In the genomic region with DNA sequence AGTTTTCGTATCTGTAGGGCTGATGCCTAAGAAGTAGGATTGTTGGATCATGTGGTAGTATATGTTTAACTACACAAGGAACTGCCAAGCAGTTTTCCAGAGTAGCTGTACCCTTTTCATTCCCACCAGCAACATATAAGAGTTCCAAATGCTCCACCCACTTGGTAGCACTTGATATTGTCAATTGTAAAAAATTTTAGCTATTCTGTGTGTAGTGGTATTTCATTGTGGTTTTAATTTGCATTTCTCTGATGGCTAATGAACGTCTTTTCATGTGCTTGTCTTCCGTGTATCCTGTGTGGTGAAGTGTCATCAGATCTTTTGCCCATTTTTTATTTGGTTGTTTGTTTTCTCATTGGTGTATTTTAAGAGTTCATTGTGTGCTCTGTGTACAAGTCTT, we compare ENCODE assay signal across 2 cellular contexts.
TF ChIP-seq lines count a peak whose summit lies in the region.

No MANE protein-coding gene starts in this region.

TF ChIP-seq in HepG2, 621 proteins besides CTCF, POLR2A, EP300 and RAD21:
- TF ChIP-seq CEBPB (IDR thresholded peaks at IDR 0.05; ENCODE audit: borderline replicate concordance, low read depth, low read length): no peak
- no peak for TF ChIP-seq KDM6A (CRISPR knock-in tag; IDR thresholded peaks at IDR 0.05; ENCODE audit: low read depth)
- no peak for TF ChIP-seq KDM4B (CRISPR knock-in tag; IDR thresholded peaks at IDR 0.05)
- no peak for TF ChIP-seq MBNL3 (CRISPR knock-in tag; conservative IDR thresholded peaks at IDR 0.05)
- TF ChIP-seq, protein P1, sequence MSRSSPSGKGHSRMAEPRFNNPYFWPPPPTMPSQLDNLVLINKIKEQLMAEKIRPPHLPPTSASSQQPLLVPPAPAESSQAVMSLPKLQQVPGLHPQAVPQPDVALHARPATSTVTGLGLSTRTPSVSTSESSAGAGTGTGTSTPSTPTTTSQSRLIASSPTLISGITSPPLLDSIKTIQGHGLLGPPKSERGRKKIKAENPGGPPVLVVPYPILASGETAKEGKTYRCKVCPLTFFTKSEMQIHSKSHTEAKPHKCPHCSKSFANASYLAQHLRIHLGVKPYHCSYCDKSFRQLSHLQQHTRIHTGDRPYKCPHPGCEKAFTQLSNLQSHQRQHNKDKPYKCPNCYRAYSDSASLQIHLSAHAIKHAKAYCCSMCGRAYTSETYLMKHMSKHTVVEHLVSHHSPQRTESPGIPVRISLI (CRISPR knock-in tag; IDR thresholded peaks at IDR 0.05; ENCODE audit: borderline replicate concordance): no peak
- TF ChIP-seq NAIF1 (CRISPR knock-in tag; IDR thresholded peaks at IDR 0.05; ENCODE audit: borderline replicate concordance): no peak
- no peak for TF ChIP-seq ELF1 (CRISPR knock-in tag; IDR thresholded peaks at IDR 0.05)
- TF ChIP-seq CEBPG (CRISPR knock-in tag; IDR thresholded peaks at IDR 0.05): no peak
- TF ChIP-seq ZNF737 (CRISPR knock-in tag; IDR thresholded peaks at IDR 0.05; ENCODE audit: borderline replicate concordance): no peak
- no peak for TF ChIP-seq ZFAT (CRISPR knock-in tag; conservative IDR thresholded peaks at IDR 0.05)
- TF ChIP-seq FOSL1 (CRISPR knock-in tag; IDR thresholded peaks at IDR 0.05; ENCODE audit: borderline replicate concordance): no peak
- TF ChIP-seq, protein P2, sequence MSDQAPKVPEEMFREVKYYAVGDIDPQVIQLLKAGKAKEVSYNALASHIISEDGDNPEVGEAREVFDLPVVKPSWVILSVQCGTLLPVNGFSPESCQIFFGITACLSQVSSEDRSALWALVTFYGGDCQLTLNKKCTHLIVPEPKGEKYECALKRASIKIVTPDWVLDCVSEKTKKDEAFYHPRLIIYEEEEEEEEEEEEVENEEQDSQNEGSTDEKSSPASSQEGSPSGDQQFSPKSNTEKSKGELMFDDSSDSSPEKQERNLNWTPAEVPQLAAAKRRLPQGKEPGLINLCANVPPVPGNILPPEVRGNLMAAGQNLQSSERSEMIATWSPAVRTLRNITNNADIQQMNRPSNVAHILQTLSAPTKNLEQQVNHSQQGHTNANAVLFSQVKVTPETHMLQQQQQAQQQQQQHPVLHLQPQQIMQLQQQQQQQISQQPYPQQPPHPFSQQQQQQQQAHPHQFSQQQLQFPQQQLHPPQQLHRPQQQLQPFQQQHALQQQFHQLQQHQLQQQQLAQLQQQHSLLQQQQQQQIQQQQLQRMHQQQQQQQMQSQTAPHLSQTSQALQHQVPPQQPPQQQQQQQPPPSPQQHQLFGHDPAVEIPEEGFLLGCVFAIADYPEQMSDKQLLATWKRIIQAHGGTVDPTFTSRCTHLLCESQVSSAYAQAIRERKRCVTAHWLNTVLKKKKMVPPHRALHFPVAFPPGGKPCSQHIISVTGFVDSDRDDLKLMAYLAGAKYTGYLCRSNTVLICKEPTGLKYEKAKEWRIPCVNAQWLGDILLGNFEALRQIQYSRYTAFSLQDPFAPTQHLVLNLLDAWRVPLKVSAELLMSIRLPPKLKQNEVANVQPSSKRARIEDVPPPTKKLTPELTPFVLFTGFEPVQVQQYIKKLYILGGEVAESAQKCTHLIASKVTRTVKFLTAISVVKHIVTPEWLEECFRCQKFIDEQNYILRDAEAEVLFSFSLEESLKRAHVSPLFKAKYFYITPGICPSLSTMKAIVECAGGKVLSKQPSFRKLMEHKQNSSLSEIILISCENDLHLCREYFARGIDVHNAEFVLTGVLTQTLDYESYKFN (CRISPR knock-in tag; conservative IDR thresholded peaks at IDR 0.05): no peak
- no peak for TF ChIP-seq CBX5 (CRISPR knock-in tag; IDR thresholded peaks at IDR 0.05; ENCODE audit: borderline replicate concordance)
- no peak for TF ChIP-seq ATF2 (CRISPR knock-in tag; IDR thresholded peaks at IDR 0.05)
- TF ChIP-seq, protein P3, sequence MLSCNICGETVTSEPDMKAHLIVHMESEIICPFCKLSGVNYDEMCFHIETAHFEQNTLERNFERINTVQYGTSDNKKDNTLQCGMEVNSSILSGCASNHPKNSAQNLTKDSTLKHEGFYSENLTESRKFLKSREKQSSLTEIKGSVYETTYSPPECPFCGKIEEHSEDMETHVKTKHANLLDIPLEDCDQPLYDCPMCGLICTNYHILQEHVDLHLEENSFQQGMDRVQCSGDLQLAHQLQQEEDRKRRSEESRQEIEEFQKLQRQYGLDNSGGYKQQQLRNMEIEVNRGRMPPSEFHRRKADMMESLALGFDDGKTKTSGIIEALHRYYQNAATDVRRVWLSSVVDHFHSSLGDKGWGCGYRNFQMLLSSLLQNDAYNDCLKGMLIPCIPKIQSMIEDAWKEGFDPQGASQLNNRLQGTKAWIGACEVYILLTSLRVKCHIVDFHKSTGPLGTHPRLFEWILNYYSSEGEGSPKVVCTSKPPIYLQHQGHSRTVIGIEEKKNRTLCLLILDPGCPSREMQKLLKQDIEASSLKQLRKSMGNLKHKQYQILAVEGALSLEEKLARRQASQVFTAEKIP (CRISPR knock-in tag; IDR thresholded peaks at IDR 0.05; ENCODE audit: borderline replicate concordance): no peak
- TF ChIP-seq SP140L (CRISPR knock-in tag; IDR thresholded peaks at IDR 0.05; ENCODE audit: borderline replicate concordance): no peak
- TF ChIP-seq NRL (CRISPR knock-in tag; IDR thresholded peaks at IDR 0.05; ENCODE audit: borderline replicate concordance): no peak
- no peak for TF ChIP-seq ZNF274 (CRISPR knock-in tag; IDR thresholded peaks at IDR 0.05)
- TF ChIP-seq ZNF75D (CRISPR knock-in tag; IDR thresholded peaks at IDR 0.05; ENCODE audit: borderline replicate concordance): no peak

TF ChIP-seq in GM23338, 12 proteins besides CTCF, POLR2A, EP300 and RAD21:
- no peak for TF ChIP-seq EZH2phosphoT487 (IDR thresholded peaks at IDR 0.05; ENCODE audit: unreplicated experiment)
- no peak for TF ChIP-seq POLR2AphosphoS5 (IDR thresholded peaks at IDR 0.05; ENCODE audit: low read depth)
- no peak for TF ChIP-seq EZH2 (IDR thresholded peaks at IDR 0.05; ENCODE audit: low read depth, unreplicated experiment)
- TF ChIP-seq STAT1 (IDR thresholded peaks at IDR 0.05; ENCODE audit: unreplicated experiment): no peak
- TF ChIP-seq CREB1 (CRISPR knock-in tag; IDR thresholded peaks at IDR 0.05; ENCODE audit: low read depth): no peak
- TF ChIP-seq ZNF331 (CRISPR knock-in tag; IDR thresholded peaks at IDR 0.05; ENCODE audit: low read depth): no peak
- no peak for TF ChIP-seq JUNB (IDR thresholded peaks at IDR 0.05; ENCODE audit: unreplicated experiment)
- TF ChIP-seq ZNF462 (CRISPR knock-in tag; IDR thresholded peaks at IDR 0.05): no peak
- no peak for TF ChIP-seq ETS1 (IDR thresholded peaks at IDR 0.05)
- TF ChIP-seq NANOG (IDR thresholded peaks at IDR 0.05; ENCODE audit: borderline replicate concordance): no peak
- no peak for TF ChIP-seq REST (IDR thresholded peaks at IDR 0.05; ENCODE audit: unreplicated experiment)
- TF ChIP-seq ZNF114 (CRISPR knock-in tag; IDR thresholded peaks at IDR 0.05): no peak
